8 cellular contexts compared by ENCODE assay signal in genomic region chr4:38752393-38752961, GRCh38. TPM values are rescaled to one million over a fixed set of nuclear protein-coding genes. Genes with fewer than 3 reads are reported as not detected.
DNase-seq lines count a peak whose midpoint lies in the region; ATAC-seq and TF ChIP-seq lines count a peak whose summit lies in the region.

No MANE protein-coding gene starts in this region.

- H3K27ac Mint-ChIP-seq in type B pancreatic cell: no peak overlapping the region
- no peak overlapping the region for H3K27ac Mint-ChIP-seq in activated naive CD4-positive, alpha-beta T cell treated with anti-CD3 and anti-CD28 coated beads for 36 hours

- no peaks in the 10 kb centered on the region for H3K27me3 Mint-ChIP-seq in type B pancreatic cell
- no peaks in the 10 kb centered on the region for H3K27me3 Mint-ChIP-seq in activated naive CD4-positive, alpha-beta T cell treated with anti-CD3 and anti-CD28 coated beads for 36 hours (ENCODE audit: low read depth)

- no peak for TF ChIP-seq CTCF in type B pancreatic cell (conservative IDR thresholded peaks at IDR 0.05)

- DNase-seq in RPMI7951 (ENCODE audit: low read depth) (peak; percentile 62), left ventricle myocardium superior (no peak), type B pancreatic cell (ENCODE audit: extremely low spot score, unreplicated experiment) (no peak), middle frontal gyrus (ENCODE audit: extremely low spot score, low spot score) (no peak), NCI-H2107 (lab: John Stamatoyannopoulos, UW) (no peak)
- no peak for DNase-seq in activated naive CD4-positive, alpha-beta T cell treated with anti-CD3 and anti-CD28 coated beads for 36 hours

- ATAC-seq in GM18519 (IDR thresholded peaks at IDR 0.05; ENCODE audit: low FRiP score, unreplicated experiment) (peak; percentile 90), HG02678 (IDR thresholded peaks at IDR 0.05; ENCODE audit: unreplicated experiment) (peak; percentile 94), left ventricle myocardium superior (peak; percentile 8)

- peaks cover 11% of the 10 kb centered on the region for H3K4me1 Mint-ChIP-seq in type B pancreatic cell (ENCODE audit: unreplicated experiment)
- H3K4me1 Mint-ChIP-seq in activated naive CD4-positive, alpha-beta T cell treated with anti-CD3 and anti-CD28 coated beads for 36 hours (ENCODE audit: low read depth): no peaks in the 10 kb centered on the region

- intact Hi-C loops in left ventricle myocardium superior (cut with micrococcal nuclease): no loop called here
- intact Hi-C loops in activated naive CD4-positive, alpha-beta T cell treated with anti-CD3 and anti-CD28 coated beads for 36 hours (cut with micrococcal nuclease): no loop called here

- no peaks in the 10 kb centered on the region for H3K9me3 Mint-ChIP-seq in type B pancreatic cell
- peaks cover 7% of the 10 kb centered on the region for H3K9me3 Mint-ChIP-seq in activated naive CD4-positive, alpha-beta T cell treated with anti-CD3 and anti-CD28 coated beads for 36 hours

- peak overlapping the region; percentile 52 for H3K4me3 Mint-ChIP-seq in type B pancreatic cell
- no peak overlapping the region for H3K4me3 Mint-ChIP-seq in activated naive CD4-positive, alpha-beta T cell treated with anti-CD3 and anti-CD28 coated beads for 36 hours

- CTCF ChIA-PET in activated naive CD4-positive, alpha-beta T cell treated with anti-CD3 and anti-CD28 coated beads for 36 hours (lab: Charles Lee): interaction anchor here (0.6 kb wide), 1 partner anchor 501 kb away, joined by 3 read pairs; no protein-coding TSS in a partner anchor

- no peaks in the 10 kb centered on the region for H3K36me3 Mint-ChIP-seq in type B pancreatic cell
- no peaks in the 10 kb centered on the region for H3K36me3 Mint-ChIP-seq in activated naive CD4-positive, alpha-beta T cell treated with anti-CD3 and anti-CD28 coated beads for 36 hours (ENCODE audit: low read depth)

RNA-seq across cellular contexts. Expression of gene TLR10, which starts 30.3 kb away (rescaled TPM):
- total RNA-seq in RPMI7951 (2014; rRNA removed; shearing (Covaris generic)): 0.10 TPM in 1 of 2 replicates, not detected in the other
- total RNA-seq in left ventricle myocardium superior: not detected
- total RNA-seq in type B pancreatic cell (ENCODE audit: low replicate concordance): 0.22 and 0.81 TPM in 2 replicates
- under 1 TPM; 0.12 to 0.17 TPM for total RNA-seq in activated naive CD4-positive, alpha-beta T cell treated with anti-CD3 and anti-CD28 coated beads for 36 hours

RNA-seq across cellular contexts. Expression of gene TLR1, which starts 52.1 kb away (rescaled TPM):
- 6.1 and 14.4 TPM in 2 replicates for total RNA-seq in RPMI7951 (2014; rRNA removed; shearing (Covaris generic))
- total RNA-seq in left ventricle myocardium superior (5.0 TPM), type B pancreatic cell (ENCODE audit: low replicate concordance) (0.36 and 0.55 TPM in 2 replicates)
- 1 to 10 TPM; 4.0 to 4.2 TPM for total RNA-seq in activated naive CD4-positive, alpha-beta T cell treated with anti-CD3 and anti-CD28 coated beads for 36 hours

Comparison
In these comparisons a context has a peak if more than half of its experiments do, and no peak if none do; other contexts are left out.
1. ATAC-seq: peak in every context shown above with its lines; median percentile 94 in HG02678; 90 in GM18519; 8 in left ventricle myocardium superior.